Comparison of ENCODE assay signal across 9 cellular contexts in genomic region chr16:58970775-58971174, GRCh38.
A peak's percentile ranks its signal among the peaks of the same experiment; 100 is the strongest.
DNase-seq lines count a peak whose midpoint lies in the region; ATAC-seq and TF ChIP-seq lines count a peak whose summit lies in the region.
"Had no signal": no experiment of that assay in that cellular context is flagged by ENCODE, and none has a peak within 500 bp of the region (broad histone marks: within the 10 kb centered on the region; RNA-seq: fewer than 3 reads in every experiment).

No MANE protein-coding gene starts in this region.

- H3K27ac ChIP-seq in breast epithelium (peak overlapping the region in 1 of 2 donors; percentile 12), gastrocnemius medialis (no peak overlapping the region)
- H3K27ac ChIP-seq: RWPE1 had no signal

- intact Hi-C loops in breast epithelium (cut with DNase I; ENCODE audit: low total_unique reads), result no loop called here
- intact Hi-C loops in gastrocnemius medialis (cut with DNase I; ENCODE audit: low total_unique reads), result no loop called here

- ATAC-seq in GM21381 (IDR thresholded peaks at IDR 0.05; ENCODE audit: unreplicated experiment), result peak; percentile 77
- peak; percentile 80 for ATAC-seq in HG03175 (IDR thresholded peaks at IDR 0.05; ENCODE audit: unreplicated experiment)
- ATAC-seq in gastrocnemius medialis, result no peak
- ATAC-seq in GM19023 (IDR thresholded peaks at IDR 0.05; ENCODE audit: unreplicated experiment), result no peak

- no peaks in the 10 kb centered on the region for H3K9me3 ChIP-seq in breast epithelium
- no peaks in the 10 kb centered on the region for H3K9me3 ChIP-seq in gastrocnemius medialis

- peak overlapping the region in 2 of 3 donors; percentile 17 to 19 for H3K4me3 ChIP-seq in breast epithelium
- no peak overlapping the region for H3K4me3 ChIP-seq in gastrocnemius medialis

- DNase-seq in GM03348 (ENCODE audit: low spot score), result peak; percentile 39
- no peak for DNase-seq in breast epithelium (ENCODE audit: low spot score in 2 of 2)
- DNase-seq in gastrocnemius medialis, result no peak
- no peak for DNase-seq in NCI-H2227 (lab: John Stamatoyannopoulos, UW; ENCODE audit: unreplicated experiment)
- no peak for DNase-seq in SW 1271 (lab: John Stamatoyannopoulos, UW)

- H3K4me1 ChIP-seq in breast epithelium, result no peaks in the 10 kb centered on the region
- no peaks in the 10 kb centered on the region for H3K4me1 ChIP-seq in gastrocnemius medialis

- TF ChIP-seq CTCF in breast epithelium (IDR thresholded peaks at IDR 0.05) (no peak), gastrocnemius medialis (IDR thresholded peaks at IDR 0.05 in 4 of 5, conservative IDR thresholded peaks at IDR 0.05 in 1 of 5) (no peak)

- in situ Hi-C loops in gastrocnemius medialis (cut with MboI; ENCODE audit: low sequenced_read_pairs in 4 of 4), result no loop called here

- H3K27me3 ChIP-seq in breast epithelium, result no peaks in the 10 kb centered on the region
- no peaks in the 10 kb centered on the region for H3K27me3 ChIP-seq in gastrocnemius medialis

- TF ChIP-seq POLR2A in breast epithelium (IDR thresholded peaks at IDR 0.05) (no peak), gastrocnemius medialis (IDR thresholded peaks at IDR 0.05) (no peak)

- H3K36me3 ChIP-seq in breast epithelium (no peaks in the 10 kb centered on the region), gastrocnemius medialis (no peaks in the 10 kb centered on the region)

Comparison
In these comparisons a context has a peak if more than half of its experiments do, and no peak if none do; other contexts are left out.
1. ATAC-seq: peak in GM21381 (single experiment) and HG03175 (single experiment); none in gastrocnemius medialis (0 of 2) and GM19023 (single experiment).
2. H3K4me3 ChIP-seq: peak in breast epithelium (2 of 3); none in gastrocnemius medialis (0 of 4).